In the genomic region with DNA sequence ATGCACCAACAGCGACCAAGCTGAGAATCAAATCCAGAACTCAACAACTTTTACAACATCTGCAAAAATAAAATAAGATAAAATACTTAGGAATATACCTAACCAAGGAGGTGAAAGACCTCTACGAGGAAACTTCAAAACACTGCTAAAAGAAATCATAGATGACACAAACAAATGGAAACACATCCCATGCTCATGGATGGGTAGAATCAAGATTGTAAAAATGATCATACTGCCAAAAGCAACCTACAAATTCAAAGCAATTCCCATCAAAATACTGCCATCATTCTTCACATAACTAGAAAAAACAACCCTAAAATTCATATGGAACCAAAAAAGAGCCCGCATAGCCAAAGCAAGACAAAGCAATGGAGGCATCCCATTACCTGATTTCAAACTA, we compare ENCODE assay signal across 4 cellular contexts. TPM values are rescaled to one million over a fixed set of nuclear protein-coding genes. Genes with fewer than 3 reads are reported as not detected.
"Had no signal": no experiment of that assay in that cellular context is flagged by ENCODE, and none has a peak within 500 bp of the region (broad histone marks: within the 10 kb centered on the region; RNA-seq: fewer than 3 reads in every experiment).

No MANE protein-coding gene starts in this region.

RNA-seq across cellular contexts. Expression of a gene that starts 21.6 kb away (rescaled TPM):
- total RNA-seq: endothelial cell of umbilical vein, epithelial cell of proximal tubule had no signal

RNA-seq across cellular contexts. Expression of a gene that starts 43.1 kb away (rescaled TPM):
- total RNA-seq: endodermal cell, endothelial cell of umbilical vein, frontal cortex had no signal
